ENCODE assay signal across 31 cellular contexts in the genomic region with DNA sequence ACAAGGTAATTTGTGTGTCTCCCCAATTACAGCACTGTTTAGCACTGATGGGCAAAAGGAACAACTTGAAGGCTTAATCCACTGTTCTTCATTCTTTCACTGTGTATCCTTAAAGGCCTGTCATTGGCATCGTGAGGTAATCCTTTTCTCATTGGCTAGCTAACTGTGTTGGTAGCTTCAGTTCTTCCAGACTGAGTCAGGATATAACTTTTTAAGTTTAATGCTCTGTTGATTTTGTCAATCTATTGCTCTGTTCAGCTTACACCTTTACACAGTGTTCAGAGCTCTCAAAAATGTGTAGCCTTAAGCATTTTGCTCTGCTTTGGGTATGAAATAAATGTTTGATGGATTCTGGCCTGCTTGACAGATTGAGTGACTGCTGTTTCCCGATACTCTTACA.
"Had no signal": no experiment of that assay in that cellular context is flagged by ENCODE, and none has a peak within 500 bp of the region (broad histone marks: within the 10 kb centered on the region; RNA-seq: fewer than 3 reads in every experiment).

No MANE protein-coding gene starts in this region.

- H3K4me3 Mint-ChIP-seq: activated CD4-positive, alpha-beta memory T cell treated with anti-CD3 and anti-CD28 coated beads for 36 hours; activated CD4-positive, alpha-beta T cell treated with anti-CD3 and anti-CD28 coated beads for 36 hours; activated CD4-positive, alpha-beta T cell treated with anti-CD3 and anti-CD28 coated beads, Interleukin-2, amount 10 ng/mL, durations not matched to agents 24 days and 14 days; activated CD8-positive, alpha-beta memory T cell treated with anti-CD3 and anti-CD28 coated beads, Interleukin-2, amount 10 ng/mL, durations not matched to agents 7 days and 5 days; activated CD8-positive, alpha-beta T cell treated with anti-CD3 and anti-CD28 coated beads, Interleukin-2, amount 10 ng/mL, durations not matched to agents 7 days and 5 days; activated naive CD4-positive, alpha-beta T cell treated with anti-CD3 and anti-CD28 coated beads for 36 hours; activated naive CD8-positive, alpha-beta T cell treated with anti-CD3 and anti-CD28 coated beads, Interleukin-2, amount 10 ng/mL, durations not matched to agents 7 days and 5 days; activated T-helper 1 cell treated with anti-CD3 and anti-CD28 coated beads, Interleukin-12 subunit alpha, Interleukin-12 subunit beta, Interleukin-2, Interleukin-4 antibody, amounts not matched to agents 30 ng/mL and 10 ng/mL and 1 ng/mL, durations not matched to agents 14 hours and 24 hours and 36 hours; brain; T-cell; T-helper 1 cell treated with Interleukin-12 subunit alpha and Interleukin-12 subunit beta and Interleukin-4 antibody, amounts not matched to agents 30 μg/mL and 1 μg/mL, for 36 hours had no signal

- H3K4me1 ChIP-seq: ascending aorta, breast epithelium, colonic mucosa had no signal

- H3K27ac ChIP-seq: ascending aorta, breast epithelium, cardiac muscle cell, colonic mucosa, epithelial cell of prostate had no signal

- ATAC-seq: activated CD4-positive, alpha-beta T cell treated with anti-CD3 and anti-CD28 coated beads for 36 hours; activated CD8-positive, alpha-beta memory T cell treated with anti-CD3 and anti-CD28 coated beads, Interleukin-2, amount 10 ng/mL, durations not matched to agents 7 days and 5 days; activated CD8-positive, alpha-beta T cell treated with anti-CD3 and anti-CD28 coated beads, Interleukin-2, amount 10 ng/mL, durations not matched to agents 7 days and 5 days; activated naive CD4-positive, alpha-beta T cell treated with anti-CD3 and anti-CD28 coated beads, Interleukin-2, amount 50 U/mL, for 72 hours; esophagus mucosa; T-cell had no signal

- H3K27me3 Mint-ChIP-seq: activated CD4-positive, alpha-beta memory T cell treated with anti-CD3 and anti-CD28 coated beads for 36 hours; activated CD4-positive, alpha-beta T cell treated with anti-CD3 and anti-CD28 coated beads for 36 hours; activated CD4-positive, alpha-beta T cell treated with anti-CD3 and anti-CD28 coated beads, Interleukin-2, amount 10 ng/mL, durations not matched to agents 24 days and 14 days; activated CD8-positive, alpha-beta memory T cell treated with anti-CD3 and anti-CD28 coated beads, Interleukin-2, amount 10 ng/mL, durations not matched to agents 7 days and 5 days; activated naive CD8-positive, alpha-beta T cell treated with anti-CD3 and anti-CD28 coated beads, Interleukin-2, amount 10 ng/mL, durations not matched to agents 7 days and 5 days; brain; T-cell had no signal

- H3K9me3 Mint-ChIP-seq: activated CD4-positive, alpha-beta T cell treated with anti-CD3 and anti-CD28 coated beads, Interleukin-2, amount 10 ng/mL, durations not matched to agents 24 days and 14 days; activated T-helper 2 cell treated with anti-CD3 and anti-CD28 coated beads, Interferon-gamma antibody, Interleukin-2, Interleukin-4, amounts not matched to agents 10 μg/mL and 5 μg/mL and 100 μg/mL, durations not matched to agents 14 hours and 24 hours and 36 hours had no signal

- H3K36me3 Mint-ChIP-seq: activated CD8-positive, alpha-beta memory T cell treated with anti-CD3 and anti-CD28 coated beads, Interleukin-2, amount 10 ng/mL, durations not matched to agents 7 days and 5 days had no signal

- H3K4me1 Mint-ChIP-seq: activated CD4-positive, alpha-beta T cell treated with anti-CD3 and anti-CD28 coated beads for 36 hours; activated CD4-positive, alpha-beta T cell treated with anti-CD3 and anti-CD28 coated beads, Interleukin-2, amount 10 ng/mL, durations not matched to agents 24 days and 14 days; activated CD8-positive, alpha-beta memory T cell treated with anti-CD3 and anti-CD28 coated beads, Interleukin-2, amount 10 ng/mL, durations not matched to agents 7 days and 5 days; activated naive CD8-positive, alpha-beta T cell treated with anti-CD3 and anti-CD28 coated beads, Interleukin-2, amount 10 ng/mL, durations not matched to agents 7 days and 5 days; brain; T-cell had no signal

- H3K36me3 ChIP-seq: ascending aorta, breast epithelium, cardiac muscle cell, colonic mucosa had no signal

- H3K4me3 ChIP-seq: ascending aorta, breast epithelium, cardiac muscle cell, colonic mucosa had no signal

- H3K27me3 ChIP-seq: ascending aorta, breast epithelium, cardiac muscle cell, colonic mucosa had no signal

- H3K27ac Mint-ChIP-seq: activated CD4-positive, alpha-beta memory T cell treated with anti-CD3 and anti-CD28 coated beads for 36 hours; activated CD4-positive, alpha-beta T cell treated with anti-CD3 and anti-CD28 coated beads for 36 hours; activated CD4-positive, alpha-beta T cell treated with anti-CD3 and anti-CD28 coated beads, Interleukin-2, amount 10 ng/mL, durations not matched to agents 24 days and 14 days; activated CD8-positive, alpha-beta memory T cell treated with anti-CD3 and anti-CD28 coated beads, Interleukin-2, amount 10 ng/mL, durations not matched to agents 7 days and 5 days; activated CD8-positive, alpha-beta T cell treated with anti-CD3 and anti-CD28 coated beads, Interleukin-2, amount 10 ng/mL, durations not matched to agents 7 days and 5 days; activated naive CD4-positive, alpha-beta T cell treated with anti-CD3 and anti-CD28 coated beads for 36 hours; activated naive CD4-positive, alpha-beta T cell treated with anti-CD3 and anti-CD28 coated beads, Interleukin-2, amount 50 U/mL, for 72 hours; activated naive CD8-positive, alpha-beta T cell treated with anti-CD3 and anti-CD28 coated beads, Interleukin-2, amount 10 ng/mL, durations not matched to agents 7 days and 5 days; activated T-helper 1 cell treated with anti-CD3 and anti-CD28 coated beads, Interleukin-12 subunit alpha, Interleukin-12 subunit beta, Interleukin-2, Interleukin-4 antibody, amounts not matched to agents 30 ng/mL and 10 ng/mL and 1 ng/mL, durations not matched to agents 14 hours and 24 hours and 36 hours; activated T-helper 2 cell treated with anti-CD3 and anti-CD28 coated beads, Interferon-gamma antibody, Interleukin-2, Interleukin-4, amounts not matched to agents 10 μg/mL and 5 μg/mL and 100 μg/mL, durations not matched to agents 14 hours and 24 hours and 36 hours; brain; T-cell; T-helper 1 cell treated with Interleukin-12 subunit alpha and Interleukin-12 subunit beta and Interleukin-4 antibody, amounts not matched to agents 30 μg/mL and 1 μg/mL, for 36 hours had no signal

- H3K9me3 ChIP-seq: colonic mucosa had no signal

- DNase-seq: activated CD4-positive, alpha-beta memory T cell treated with anti-CD3 and anti-CD28 coated beads for 36 hours; activated CD4-positive, alpha-beta T cell treated with anti-CD3 and anti-CD28 coated beads for 36 hours; activated CD4-positive, alpha-beta T cell treated with anti-CD3 and anti-CD28 coated beads, Interleukin-2, amount 10 ng/mL, durations not matched to agents 24 days and 14 days; activated CD4-positive, CD25-positive, alpha-beta regulatory T cell; activated CD4-positive, CD25-positive, alpha-beta regulatory T cell treated with anti-CD3 and anti-CD28 coated beads, Interleukin-2, amount 50 U/mL, for 72 hours; activated CD8-positive, alpha-beta memory T cell treated with anti-CD3 and anti-CD28 coated beads, Interleukin-2, amount 10 ng/mL, durations not matched to agents 7 days and 5 days; activated CD8-positive, alpha-beta memory T cell treated with anti-CD3 and anti-CD28 coated beads, Interleukin-2, amount 50 U/mL, for 4 hours; activated CD8-positive, alpha-beta T cell treated with anti-CD3 and anti-CD28 coated beads, Interleukin-2, amount 10 ng/mL, durations not matched to agents 7 days and 5 days; activated effector memory CD4-positive, alpha-beta T cell treated with anti-CD3 and anti-CD28 coated beads, Interleukin-2, amount 50 U/mL, for 16 hours; activated naive CD4-positive, alpha-beta T cell treated with anti-CD3 and anti-CD28 coated beads for 36 hours; activated naive CD8-positive, alpha-beta T cell treated with anti-CD3 and anti-CD28 coated beads, Interleukin-2, amount 10 ng/mL, durations not matched to agents 7 days and 5 days; activated T-cell treated with anti-CD3 and anti-CD28 coated beads, Interleukin-2, amount 50 U/mL, for 1 hour; activated T-cell treated with anti-CD3 and anti-CD28 coated beads, Interleukin-2, amount 50 U/mL, for 48 hours; central memory CD4-positive, alpha-beta T cell; cerebellar nuclear complex; colonic mucosa; effector CD8-positive, alpha-beta T cell; foreskin fibroblast; head of caudate nucleus; T-cell; T-helper 9 cell had no signal
